Comparison of ENCODE assay signal across 25 cellular contexts in the genomic region with DNA sequence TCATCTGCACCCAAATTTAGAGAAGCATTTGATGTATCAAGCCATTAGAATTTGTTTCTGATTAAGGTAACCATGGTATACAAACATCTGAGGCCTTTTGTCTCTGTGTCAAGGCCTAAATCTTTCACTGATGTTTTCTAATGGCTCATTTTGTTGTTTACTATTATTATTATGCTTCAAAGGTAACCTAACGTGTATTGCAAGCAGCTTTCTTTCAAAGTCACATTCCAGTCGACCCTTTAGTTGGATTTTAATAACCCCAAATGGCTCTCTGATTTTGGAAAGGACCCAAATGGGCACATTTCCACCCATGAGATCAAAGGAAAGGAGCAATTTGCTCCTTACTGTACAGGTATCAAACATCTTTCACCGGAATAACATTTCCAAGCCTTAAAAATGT. TPM values are rescaled to one million over a fixed set of nuclear protein-coding genes. Genes with fewer than 3 reads are reported as not detected.
"Had no signal": no experiment of that assay in that cellular context is flagged by ENCODE, and none has a peak within 500 bp of the region (broad histone marks: within the 10 kb centered on the region; RNA-seq: fewer than 3 reads in every experiment).

No MANE protein-coding gene starts in this region.

- H3K27me3 ChIP-seq: Peyer's patch, SJCRH30 had no signal

- H3K4me1 ChIP-seq: Peyer's patch, SJCRH30 had no signal

- H3K27ac ChIP-seq: HL-60, KMS-11, PC-9, Peyer's patch, SJCRH30 had no signal

- H2AFZ ChIP-seq: PC-9 had no signal

- H3K4me3 ChIP-seq: K562, PC-9, Peyer's patch, SJCRH30 had no signal

- DNase-seq: Kasumi-1; MM.1S; NCI-H1417; NCI-H1436 treated with DMSO at 0.1 percent for 48 hours; NCI-H1694; NCI-H187 treated with DMSO at 0.1 percent for 48 hours; NCI-H2029 treated with DMSO at 0.1 percent for 48 hours; NCI-H2227 treated with DMSO at 0.1 percent for 48 hours; NCI-H524; NCI-H526 treated with DMSO at 0.1 percent for 48 hours; NCI-H748 treated with DMSO at 0.1 percent for 48 hours; NK-92 treated with Interleukin-12 subunit alpha and Interleukin-12 subunit beta, amount 100 ng/mL, for 24 hours; OCI-M1; PC-9; Peyer's patch; SHP77 treated with DMSO at 0.1 percent for 48 hours; SJCRH30 had no signal

- H3K9ac ChIP-seq: KMS-11 had no signal

- ATAC-seq: K562, Right ventricle myocardium inferior, SK-N-SH treated with all-trans-retinoic acid at 6 μM for 48 hours had no signal

- H3K9me3 ChIP-seq: SJCRH30 had no signal

- H3K4me2 ChIP-seq: KMS-11, PC-9 had no signal

- H3K36me3 ChIP-seq: Peyer's patch, SJCRH30 had no signal

RNA-seq across cellular contexts. Expression of gene WNT16, which starts 46.7 kb away (rescaled TPM):
- total RNA-seq: K562; NCI-H460; PC-9; Peyer's patch; Right ventricle myocardium inferior; RPMI7951; T-helper 1 cell treated with Interleukin-12 subunit alpha and Interleukin-12 subunit beta and Interleukin-4 antibody, amounts not matched to agents 30 ng/mL and 1 ng/mL, for 36 hours had no signal
